ENCODE assay signal across 21 cellular contexts in genomic region chr16:13333336-13333735, GRCh38.
"Had no signal": no experiment of that assay in that cellular context is flagged by ENCODE, and none has a peak within 500 bp of the region (broad histone marks: within the 10 kb centered on the region; RNA-seq: fewer than 3 reads in every experiment).

No MANE protein-coding gene starts in this region.

- H3K9me3 Mint-ChIP-seq: activated T-helper 17 cell treated with anti-CD3 and anti-CD28 coated beads, Interleukin-2, amount 50 U/mL, for 72 hours; mesothelial cell of epicardium; type B pancreatic cell had no signal

- H3K36me3 ChIP-seq: stomach had no signal

- H3K4me1 ChIP-seq: body of pancreas, parathyroid adenoma, stomach had no signal

- H2AFZ ChIP-seq: hepatocyte, parathyroid adenoma had no signal

- H3K9me3 ChIP-seq: body of pancreas, stomach had no signal

- H3K4me2 ChIP-seq: hepatocyte had no signal

- H3K4me3 ChIP-seq: body of pancreas, hepatocyte, lung, stomach had no signal

- H3K4me1 Mint-ChIP-seq: activated naive CD8-positive, alpha-beta T cell treated with anti-CD3 and anti-CD28 coated beads, Interleukin-2, amount 10 ng/mL, durations not matched to agents 7 days and 5 days; activated T-helper 17 cell treated with anti-CD3 and anti-CD28 coated beads, Interleukin-2, amount 50 U/mL, for 72 hours; stimulated activated effector memory CD8-positive, alpha-beta T cell treated with anti-CD3 and anti-CD28 coated beads, Interleukin-12 subunit alpha, Interleukin-12 subunit beta, amount 100 ng/mL, for 72 hours had no signal

- H3K36me3 Mint-ChIP-seq: activated naive CD8-positive, alpha-beta T cell treated with anti-CD3 and anti-CD28 coated beads, Interleukin-2, amount 10 ng/mL, durations not matched to agents 7 days and 5 days; mesothelial cell of epicardium; natural killer cell treated with Interleukin-12 subunit alpha and Interleukin-12 subunit beta and Interleukin-15 and Interleukin-18, amount 100 ng/mL, for 72 hours; stimulated activated effector memory CD8-positive, alpha-beta T cell treated with anti-CD3 and anti-CD28 coated beads, Interleukin-12 subunit alpha, Interleukin-12 subunit beta, amount 100 ng/mL, for 72 hours; type B pancreatic cell had no signal

- H3K27me3 ChIP-seq: body of pancreas, hepatocyte, stomach had no signal

- H3K9ac ChIP-seq: parathyroid adenoma had no signal

- H3K27ac ChIP-seq: body of pancreas, hepatocyte, parathyroid adenoma, stomach had no signal

- ATAC-seq: activated CD8-positive, alpha-beta T cell treated with anti-CD3 and anti-CD28 coated beads for 36 hours; activated T-helper 17 cell treated with anti-CD3 and anti-CD28 coated beads, Interleukin-2, amount 50 U/mL, for 72 hours; body of pancreas; left colon; natural killer cell treated with Interleukin-12 subunit alpha and Interleukin-12 subunit beta and Interleukin-15 and Interleukin-18, amount 100 ng/mL, for 72 hours; sciatic nerve; stimulated activated effector memory CD8-positive, alpha-beta T cell treated with anti-CD3 and anti-CD28 coated beads, Interleukin-12 subunit alpha, Interleukin-12 subunit beta, amount 100 ng/mL, for 72 hours had no signal

- H3K27me3 Mint-ChIP-seq: activated CD8-positive, alpha-beta T cell treated with anti-CD3 and anti-CD28 coated beads for 36 hours; activated T-helper 17 cell treated with anti-CD3 and anti-CD28 coated beads, Interleukin-2, amount 50 U/mL, for 72 hours; natural killer cell treated with Interleukin-12 subunit alpha and Interleukin-12 subunit beta and Interleukin-15 and Interleukin-18, amount 100 ng/mL, for 72 hours; type B pancreatic cell had no signal

- H3K4me3 Mint-ChIP-seq: activated CD8-positive, alpha-beta T cell treated with anti-CD3 and anti-CD28 coated beads for 36 hours; activated naive CD8-positive, alpha-beta T cell treated with anti-CD3 and anti-CD28 coated beads, Interleukin-2, amount 10 ng/mL, durations not matched to agents 7 days and 5 days; activated T-helper 17 cell treated with anti-CD3 and anti-CD28 coated beads, Interleukin-2, amount 50 U/mL, for 72 hours; mesothelial cell of epicardium; natural killer cell treated with Interleukin-12 subunit alpha and Interleukin-12 subunit beta and Interleukin-15 and Interleukin-18, amount 100 ng/mL, for 72 hours; stimulated activated effector memory CD8-positive, alpha-beta T cell treated with anti-CD3 and anti-CD28 coated beads, Interleukin-12 subunit alpha, Interleukin-12 subunit beta, amount 100 ng/mL, for 72 hours; type B pancreatic cell had no signal

- H3K79me2 ChIP-seq: hepatocyte, parathyroid adenoma had no signal

- DNase-seq: activated CD4-positive, alpha-beta T cell treated with anti-CD3 and anti-CD28 coated beads for 48 hours; activated CD4-positive, CD25-positive, alpha-beta regulatory T cell; activated CD8-positive, alpha-beta T cell treated with anti-CD3 and anti-CD28 coated beads for 36 hours; activated naive CD4-positive, alpha-beta T cell treated with Interleukin-2 at 50 U/mL for 16 hours; activated naive CD8-positive, alpha-beta T cell treated with anti-CD3 and anti-CD28 coated beads, Interleukin-2, amount 10 ng/mL, durations not matched to agents 7 days and 5 days; activated T-cell treated with anti-CD3 and anti-CD28 coated beads, Interleukin-2, amount 50 U/mL, for 1 hour; amygdala; body of pancreas; dermis blood vessel endothelial cell; left colon; stimulated activated CD4-positive, alpha-beta T cell treated with anti-CD3 and anti-CD28 coated beads, Interleukin-4, amount 100 ng/mL, for 24 hours; stomach had no signal

- H3K27ac Mint-ChIP-seq: activated CD8-positive, alpha-beta T cell treated with anti-CD3 and anti-CD28 coated beads for 36 hours; activated naive CD8-positive, alpha-beta T cell treated with anti-CD3 and anti-CD28 coated beads, Interleukin-2, amount 10 ng/mL, durations not matched to agents 7 days and 5 days; activated T-helper 17 cell treated with anti-CD3 and anti-CD28 coated beads, Interleukin-2, amount 50 U/mL, for 72 hours; mesothelial cell of epicardium; natural killer cell treated with Interleukin-12 subunit alpha and Interleukin-12 subunit beta and Interleukin-15 and Interleukin-18, amount 100 ng/mL, for 72 hours; stimulated activated effector memory CD8-positive, alpha-beta T cell treated with anti-CD3 and anti-CD28 coated beads, Interleukin-12 subunit alpha, Interleukin-12 subunit beta, amount 100 ng/mL, for 72 hours; type B pancreatic cell had no signal
